8 cellular contexts compared by ENCODE assay signal in the genomic region with DNA sequence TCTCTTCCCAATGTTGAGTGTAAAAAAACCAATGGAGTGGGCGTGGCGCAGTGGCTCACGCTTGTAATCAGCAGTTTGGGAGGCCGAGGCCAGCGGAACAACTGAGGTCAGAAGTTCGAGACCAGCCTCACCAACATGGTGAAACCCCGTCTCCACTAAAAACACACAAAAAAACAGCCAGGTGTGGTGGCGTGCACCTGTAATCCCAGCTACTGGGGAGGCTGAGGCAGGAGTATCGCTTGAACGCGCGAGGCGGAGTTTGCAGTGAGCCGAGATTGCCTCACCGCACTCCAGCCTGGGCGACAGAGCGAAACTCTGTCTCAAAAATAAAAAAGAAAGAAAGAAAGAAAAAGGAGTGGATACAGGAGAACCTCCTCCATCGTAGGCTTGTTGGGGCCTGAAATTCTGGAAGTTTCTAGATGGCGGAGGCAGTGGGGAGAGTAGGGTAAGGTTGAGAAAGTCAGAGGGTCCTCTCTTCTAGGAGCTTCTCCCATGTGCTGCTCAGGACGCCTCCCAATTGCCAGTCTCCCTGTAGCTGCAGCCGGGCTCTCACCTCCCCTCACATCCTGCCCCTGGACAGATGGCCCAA. TPM values are rescaled to one million over a fixed set of nuclear protein-coding genes. Genes with fewer than 3 reads are reported as not detected.
A peak's percentile ranks its signal among the peaks of the same experiment; 100 is the strongest.
DNase-seq lines count a peak whose midpoint lies in the region; ATAC-seq and TF ChIP-seq lines count a peak whose summit lies in the region.

No MANE protein-coding gene starts in this region.

- H2AFZ ChIP-seq in trophoblast cell (ENCODE audit: insufficient read depth, low read length, poor library complexity): no peak overlapping the region

- peak overlapping the region; percentile 49 for H3K4ac ChIP-seq in trophoblast cell (ENCODE audit: low read depth, low read length)

- no peaks in the 10 kb centered on the region for H3K9me3 ChIP-seq in trophoblast cell (ENCODE audit: insufficient read depth, low read depth, low read length)

- DNase-seq in Calu3 (no peak), RWPE1 (ENCODE audit: low spot score) (no peak), epithelial cell of prostate (ENCODE audit: low read depth, low spot score) (no peak), trophoblast cell (no peak), globus pallidus (ENCODE audit: low spot score) (no peak), GM13977 (ENCODE audit: low spot score) (no peak), NOMO-1 (lab: John Stamatoyannopoulos, UW; ENCODE audit: unreplicated experiment in 2 of 2) (no peak)

- no peak overlapping the region for H3K18ac ChIP-seq in trophoblast cell (ENCODE audit: low read length)

- H4K91ac ChIP-seq in trophoblast cell (ENCODE audit: low read depth, low read length): peak overlapping the region; percentile 47

- no peak overlapping the region for H2BK12ac ChIP-seq in trophoblast cell (ENCODE audit: low read length)

- in situ Hi-C loops in GM13977 (cut with MboI; ENCODE audit: low pct_unique_long_range_greater_than_20kb, low sequenced_read_pairs, unreplicated experiment): no loop called here

- no peaks in the 10 kb centered on the region for H3K27me3 ChIP-seq in trophoblast cell (ENCODE audit: insufficient read depth, low read length)

- peaks cover 13% of the 10 kb centered on the region for H3K79me1 ChIP-seq in trophoblast cell (ENCODE audit: low read length)

- POLR2A ChIA-PET in RWPE1 (lab: Yijun Ruan, JAX; ENCODE audit: low non-redundant PET): interaction anchor here (1.3 to 1.9 kb wide), 3 partner anchors 23 to 129 kb away, joined by 3 to 7 read pairs (median 5); partner anchors contain the start of gene DCTPP1

- H3K36me3 Mint-ChIP-seq in Calu3 (ENCODE audit: insufficient read depth, unreplicated experiment): peaks cover 60% of the 10 kb centered on the region

- H3K14ac ChIP-seq in trophoblast cell (ENCODE audit: low read length): no peak overlapping the region

- H4K12ac ChIP-seq in trophoblast cell (ENCODE audit: low read depth, low read length): peak overlapping the region; percentile 20

- no peak overlapping the region for H2BK5ac ChIP-seq in trophoblast cell (ENCODE audit: low read depth, low read length, poor library complexity)

- no peak for ATAC-seq in GM18867 (IDR thresholded peaks at IDR 0.05; ENCODE audit: unreplicated experiment)

- H3K9ac ChIP-seq in trophoblast cell (ENCODE audit: low read length): no peak overlapping the region

- H3K4me2 ChIP-seq in trophoblast cell (ENCODE audit: low read length): peak overlapping the region; percentile 48

- peaks cover 20% of the 10 kb centered on the region for H3K4me1 Mint-ChIP-seq in Calu3 (ENCODE audit: low read depth, unreplicated experiment)

- WGBS in trophoblast cell (ENCODE audit: extremely low coverage, insufficient coverage, insufficient read length): no CpG with 5 or more reads among the region's 21 CpGs

- peak overlapping the region; percentile 77 for H4K8ac ChIP-seq in trophoblast cell (ENCODE audit: low read depth, low read length)

- H3K4me3 Mint-ChIP-seq in Calu3 (ENCODE audit: low read depth, unreplicated experiment): peak overlapping the region; percentile 90

- peak overlapping the region; percentile 79 for H3K27ac Mint-ChIP-seq in Calu3 (ENCODE audit: unreplicated experiment)

- peak overlapping the region; percentile 21 for H3K4me3 ChIP-seq in trophoblast cell (ENCODE audit: low read depth, low read length)

- CTCF ChIA-PET in Calu3 (lab: Charles Lee) (interaction anchor here (0.5 to 1.9 kb wide), 14 partner anchors 12 to 650 kb away, joined by 3 to 23 read pairs (median 4); partner anchors contain the start of genes DCTPP1, ZNF48, ZNF688 and ZNF689), RWPE1 (lab: Yijun Ruan, JAX) (interaction anchor here (0.7 to 1.9 kb wide), 3 partner anchors 12 to 109 kb away, joined by 3 to 11 read pairs (median 5); no protein-coding TSS in a partner anchor)

- H2AK5ac ChIP-seq in trophoblast cell (ENCODE audit: low read length): peak overlapping the region; percentile 69

- H3K27me3 Mint-ChIP-seq in Calu3 (ENCODE audit: unreplicated experiment): no peaks in the 10 kb centered on the region

- no peak overlapping the region for H3K23ac ChIP-seq in trophoblast cell (ENCODE audit: low read length)

- peaks cover 14% of the 10 kb centered on the region in 2 experiments for H3K36me3 ChIP-seq in trophoblast cell (ENCODE audit: control insufficient read depth in 1 of 2, insufficient read depth in 2 of 2, low read length in 2 of 2)

- no peak overlapping the region for H2BK120ac ChIP-seq in trophoblast cell (ENCODE audit: insufficient read depth, low read length, poor library complexity)

- TF ChIP-seq CTCF in Calu3 (IDR thresholded peaks at IDR 0.05; ENCODE audit: unreplicated experiment) (no peak), RWPE1 (conservative IDR thresholded peaks at IDR 0.05; ENCODE audit: low read depth) (no peak), GM13977 (IDR thresholded peaks at IDR 0.05; ENCODE audit: extremely low read depth, insufficient read depth, missing control alignments) (no peak)

- no peaks in the 10 kb centered on the region for H3K9me3 Mint-ChIP-seq in Calu3 (ENCODE audit: low read depth, unreplicated experiment)

- H3K79me2 ChIP-seq in trophoblast cell (ENCODE audit: control insufficient read depth, insufficient read depth, low read length, poor library complexity): peaks cover 6% of the 10 kb centered on the region

- BruUV-seq in Calu3 (replicated peaks; lab: Mats Ljungman, UMichigan): no TSS peak

- H3K27ac ChIP-seq in RWPE1: peak overlapping the region; percentile 90
- peak overlapping the region; percentile 59 for H3K27ac ChIP-seq in epithelial cell of prostate
- H3K27ac ChIP-seq in trophoblast cell (ENCODE audit: low read depth, low read length): peak overlapping the region; percentile 8

- peaks cover 4 to 7% of the 10 kb centered on the region in 2 experiments for H3K4me1 ChIP-seq in trophoblast cell (ENCODE audit: control insufficient read depth in 1 of 2, insufficient read depth in 2 of 2, low read length in 2 of 2)

- intact Hi-C loops in Calu3 (cut with micrococcal nuclease; ENCODE audit: unreplicated experiment): loop anchor here (1.0 kb wide), 1 partner anchor 12 kb away; the partner anchor contains the start of gene ZNF688

RNA-seq across cellular contexts. Expression of gene ZNF764, which starts 0.7 kb away (rescaled TPM):
- total RNA-seq in Calu3 (2022): 16.5 and 16.7 TPM in 2 replicates
- 4.2 and 4.4 TPM in 2 replicates for polyA plus RNA-seq in trophoblast cell (2013)

RNA-seq across cellular contexts. Expression of gene ZNF688, which starts 12.6 kb away (rescaled TPM):
- total RNA-seq in Calu3 (2022): 11.8 and 13.5 TPM in 2 replicates
- 3.5 and 4.1 TPM in 2 replicates for polyA plus RNA-seq in trophoblast cell (2013)

RNA-seq across cellular contexts. Expression of gene ZNF747, which starts 24.2 kb away (rescaled TPM):
- 12.3 and 15.4 TPM in 2 replicates for total RNA-seq in Calu3 (2022)
- polyA plus RNA-seq in trophoblast cell (2013): 3.6 and 3.8 TPM in 2 replicates

RNA-seq across cellular contexts. Expression of gene ZNF785, which starts 26.6 kb away (rescaled TPM):
- 22.2 and 22.9 TPM in 2 replicates for total RNA-seq in Calu3 (2022)
- polyA plus RNA-seq in trophoblast cell (2013): 5.0 and 5.2 TPM in 2 replicates

RNA-seq across cellular contexts. Expression of gene ZNF768, which starts 32.5 kb away (rescaled TPM):
- total RNA-seq in Calu3 (2022): 40.8 and 42.6 TPM in 2 replicates
- polyA plus RNA-seq in trophoblast cell (2013): 21.5 and 22.4 TPM in 2 replicates

Comparison
In these comparisons a context has a peak if more than half of its experiments do, and no peak if none do; other contexts are left out.
1. H3K27ac ChIP-seq: peak in every context shown above with its lines; median percentile 90 in RWPE1; 59 in epithelial cell of prostate; 8 in trophoblast cell.